Comparison of ENCODE assay signal across 8 cellular contexts in the genomic region with DNA sequence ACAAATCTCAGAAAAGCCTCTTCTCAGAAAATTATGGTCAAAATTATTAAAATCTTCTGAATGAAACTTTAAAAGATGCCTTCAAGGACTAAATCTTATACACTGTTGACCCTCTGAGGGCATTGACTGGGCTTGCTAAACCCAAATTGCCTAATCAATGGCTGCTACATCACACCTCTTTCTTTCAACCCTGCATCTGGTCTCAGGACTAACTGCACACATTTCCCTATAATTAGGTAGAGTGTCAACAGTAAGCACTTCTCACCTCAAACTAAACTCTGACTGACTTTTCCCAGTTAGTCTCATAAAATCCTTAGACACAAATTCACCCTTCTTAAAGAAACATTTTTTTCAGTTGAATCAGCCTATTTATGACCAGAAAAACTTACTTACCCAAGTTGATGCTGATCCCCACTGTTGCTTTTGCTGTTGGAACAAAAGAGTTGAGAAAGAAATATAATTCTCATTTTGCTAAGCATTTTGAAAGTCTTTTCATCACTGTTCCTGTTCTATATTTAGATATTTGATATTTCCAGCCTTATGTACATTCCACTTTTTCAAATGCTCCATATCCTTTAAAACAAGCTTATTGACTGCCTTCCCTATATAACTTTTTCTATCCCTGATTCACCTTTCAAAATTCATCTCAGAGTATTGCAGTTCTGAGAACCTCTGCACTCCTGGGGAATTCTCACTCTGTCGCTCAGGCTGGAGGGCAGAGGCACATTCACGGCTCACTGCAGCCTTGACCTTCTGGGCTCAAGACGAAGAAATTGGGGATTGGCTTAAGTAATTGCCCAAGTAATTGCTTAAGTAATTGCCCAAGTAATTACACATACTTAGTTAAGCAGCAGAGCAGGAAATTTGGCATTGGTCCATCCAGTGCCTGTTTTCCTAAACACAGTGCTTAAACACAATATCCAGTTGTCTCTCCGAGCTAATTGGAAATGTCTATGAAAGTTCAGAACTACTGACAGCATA. TPM values are rescaled to one million over a fixed set of nuclear protein-coding genes. Genes with fewer than 3 reads are reported as not detected.
A peak's percentile ranks its signal among the peaks of the same experiment; 100 is the strongest.
DNase-seq lines count a peak whose midpoint lies in the region; ATAC-seq, FAIRE-seq and TF ChIP-seq lines count a peak whose summit lies in the region.
"Not testable (repeated sequence)": the region's sequence is repeated elsewhere in the genome, so short reads cannot be mapped to it uniquely, and the experiment has no call there.

No MANE protein-coding gene starts in this region.

- H3K9me3 Mint-ChIP-seq in activated CD4-positive, alpha-beta T cell treated with anti-CD3 and anti-CD28 coated beads, Interleukin-2, amount 10 ng/mL, durations not matched to agents 7 days and 5 days: peaks cover 12% of the 10 kb centered on the region
- H3K9me3 Mint-ChIP-seq in activated naive CD8-positive, alpha-beta T cell treated with anti-CD3 and anti-CD28 coated beads, Interleukin-2, amount 10 ng/mL, durations not matched to agents 7 days and 5 days: not testable (repeated sequence)

- H3K36me3 ChIP-seq in BLaER1 treated with 17β-estradiol and CSF1 and Interleukin-3, amounts not matched to agents 10 nM and 100 nM; OCI-LY1 (ENCODE audit: insufficient read depth, low read length); keratinocyte (ENCODE audit: control insufficient read depth in 2 of 2, extremely low read depth in 1 of 2, insufficient read depth in 2 of 2, low read length in 2 of 2): not testable (repeated sequence)

- H3K4me1 ChIP-seq in BLaER1 treated with 17β-estradiol and CSF1 and Interleukin-3, amounts not matched to agents 10 nM and 100 nM: peaks cover 33 to 72% (median 55%) of the 10 kb centered on the region in 10 experiments
- H3K4me1 ChIP-seq in OCI-LY1 (ENCODE audit: insufficient read depth, low read length, severe bottlenecking): peaks cover 71% of the 10 kb centered on the region
- not testable (repeated sequence) for H3K4me1 ChIP-seq in keratinocyte (ENCODE audit: control insufficient read depth, extremely low read depth, insufficient read depth, low read length)

- peaks cover 23% of the 10 kb centered on the region for H3K36me3 Mint-ChIP-seq in activated CD4-positive, alpha-beta T cell treated with anti-CD3 and anti-CD28 coated beads, Interleukin-2, amount 10 ng/mL, durations not matched to agents 7 days and 5 days (ENCODE audit: low read depth)
- H3K36me3 Mint-ChIP-seq in activated naive CD8-positive, alpha-beta T cell treated with anti-CD3 and anti-CD28 coated beads, Interleukin-2, amount 10 ng/mL, durations not matched to agents 7 days and 5 days: peaks cover 15% of the 10 kb centered on the region

- not testable (repeated sequence) for TF ChIP-seq CTCF in OCI-LY1 (IDR thresholded peaks at IDR 0.05; ENCODE audit: low read length); keratinocyte (optimal IDR thresholded peaks at IDR 0.05 in 1 of 3, IDR thresholded peaks at IDR 0.05 in 1 of 3, conservative IDR thresholded peaks at IDR 0.05 in 1 of 3; ENCODE audit: extremely low read depth in 1 of 3, insufficient read depth in 2 of 3, low read length in 3 of 3)

- H3K27me3 ChIP-seq in BLaER1 treated with 17β-estradiol and CSF1 and Interleukin-3, amounts not matched to agents 10 nM and 100 nM; OCI-LY1 (ENCODE audit: insufficient read depth, low read length); keratinocyte (ENCODE audit: control insufficient read depth, extremely low read depth, insufficient read depth, low read length): not testable (repeated sequence)

- CTCF ChIA-PET in activated CD4-positive, alpha-beta T cell treated with anti-CD3 and anti-CD28 coated beads, Interleukin-2, amount 10 ng/mL, durations not matched to agents 7 days and 5 days (lab: Charles Lee): interaction anchor here (0.8 kb wide), 1 partner anchor 77 kb away, joined by 4 read pairs; no protein-coding TSS in a partner anchor

- H2AFZ ChIP-seq in OCI-LY1 (ENCODE audit: low read length) (peak overlapping the region; percentile 67; the same call in 1 of the 2 replicates), keratinocyte (ENCODE audit: control insufficient read depth, low read length) (peak overlapping the region; percentile 8)

- H3K9me2 ChIP-seq in OCI-LY1 (ENCODE audit: low read depth, low read length): not testable (repeated sequence)

- peak overlapping the region; percentile 22 for H3K27ac Mint-ChIP-seq in activated CD4-positive, alpha-beta T cell treated with anti-CD3 and anti-CD28 coated beads, Interleukin-2, amount 10 ng/mL, durations not matched to agents 7 days and 5 days
- H3K27ac Mint-ChIP-seq in activated naive CD8-positive, alpha-beta T cell treated with anti-CD3 and anti-CD28 coated beads, Interleukin-2, amount 10 ng/mL, durations not matched to agents 7 days and 5 days: peak overlapping the region; percentile 95

- dilution Hi-C loops in keratinocyte (cut with MboI; ENCODE audit: extremely low pct_ligation_motif_present, low sequenced_read_pairs): not testable (repeated sequence)

- FAIRE-seq in GM12891 (lab: Jason Lieb, UNC) (peak; percentile 47), keratinocyte (lab: Jason Lieb, UNC) (peak; percentile 63)

- not testable (repeated sequence) for DNase-seq in GM12891 (ENCODE audit: insufficient read length, low spot score); activated CD4-positive, alpha-beta T cell treated with anti-CD3 and anti-CD28 coated beads, Interleukin-2, amount 10 ng/mL, durations not matched to agents 7 days and 5 days; activated naive CD8-positive, alpha-beta T cell treated with anti-CD3 and anti-CD28 coated beads, Interleukin-2, amount 10 ng/mL, durations not matched to agents 7 days and 5 days; keratinocyte (ENCODE audit: low read depth, low spot score)
- DNase-seq in MV-4-11 (lab: John Stamatoyannopoulos, UW): peak; percentile 80
- peak; percentile 1 for DNase-seq in retina

- H3K4me3 ChIP-seq in BLaER1 treated with 17β-estradiol and CSF1 and Interleukin-3, amounts not matched to agents 10 nM and 100 nM; keratinocyte (ENCODE audit: control insufficient read depth in 2 of 3, extremely low read depth in 1 of 3, insufficient read depth in 2 of 3, low read depth in 1 of 3, low read length in 3 of 3): not testable (repeated sequence)
- peak overlapping the region; percentile 92 for H3K4me3 ChIP-seq in OCI-LY1 (ENCODE audit: low read depth, low read length, poor library complexity, severe bottlenecking)

- H3K9ac ChIP-seq in BLaER1 treated with 17β-estradiol and CSF1 and Interleukin-3, amounts not matched to agents 10 nM and 100 nM: peak overlapping the region in 7 of 11 experiments; percentile 32 to 99 (median 97); a peak in 10 of 22 replicates
- H3K9ac ChIP-seq in OCI-LY1 (ENCODE audit: low read length): peak overlapping the region; percentile 96
- not testable (repeated sequence) for H3K9ac ChIP-seq in keratinocyte (ENCODE audit: control insufficient read depth, extremely low read depth, insufficient read depth, low read length)

- H3K4me2 ChIP-seq in BLaER1 treated with 17β-estradiol and CSF1 and Interleukin-3, amounts not matched to agents 10 nM and 100 nM: peak overlapping the region in 10 of 11 experiments; percentile 33 to 97 (median 84); a peak in 20 of 22 replicates
- H3K4me2 ChIP-seq in OCI-LY1 (ENCODE audit: low read length): peak overlapping the region; percentile 72
- H3K4me2 ChIP-seq in keratinocyte (ENCODE audit: control insufficient read depth, extremely low read depth, insufficient read depth, low read depth, low read length): not testable (repeated sequence)

- not testable (repeated sequence) for H3K4me3 Mint-ChIP-seq in activated CD4-positive, alpha-beta T cell treated with anti-CD3 and anti-CD28 coated beads, Interleukin-2, amount 10 ng/mL, durations not matched to agents 7 days and 5 days
- peak overlapping the region; percentile 50 for H3K4me3 Mint-ChIP-seq in activated naive CD8-positive, alpha-beta T cell treated with anti-CD3 and anti-CD28 coated beads, Interleukin-2, amount 10 ng/mL, durations not matched to agents 7 days and 5 days

- H3K79me2 ChIP-seq in OCI-LY1 (ENCODE audit: insufficient read depth, low read length) (peaks cover 28% of the 10 kb centered on the region), keratinocyte (ENCODE audit: control insufficient read depth, insufficient read depth, low read length) (peaks cover 14% of the 10 kb centered on the region)

- H3K27me3 Mint-ChIP-seq in activated CD4-positive, alpha-beta T cell treated with anti-CD3 and anti-CD28 coated beads, Interleukin-2, amount 10 ng/mL, durations not matched to agents 7 days and 5 days; activated naive CD8-positive, alpha-beta T cell treated with anti-CD3 and anti-CD28 coated beads, Interleukin-2, amount 10 ng/mL, durations not matched to agents 7 days and 5 days: not testable (repeated sequence)

- not testable (repeated sequence) for ATAC-seq in activated naive CD8-positive, alpha-beta T cell treated with anti-CD3 and anti-CD28 coated beads, Interleukin-2, amount 10 ng/mL, durations not matched to agents 7 days and 5 days (ENCODE audit: low read depth)

- not testable (repeated sequence) for H3F3A ChIP-seq in OCI-LY1 (ENCODE audit: insufficient read depth, low read length)

- not testable (repeated sequence) for TF ChIP-seq POLR2A in GM12891 (IDR thresholded peaks at IDR 0.05; ENCODE audit: low read depth, low read length)

- H3K27ac ChIP-seq in BLaER1 treated with 17β-estradiol and CSF1 and Interleukin-3, amounts not matched to agents 10 nM and 100 nM: peak overlapping the region in 8 of 11 experiments; percentile 98 to 99 (median 98); a peak in 15 of 22 replicates
- H3K27ac ChIP-seq in OCI-LY1 (ENCODE audit: low read depth, low read length, poor library complexity, severe bottlenecking): peak overlapping the region; percentile 94
- not testable (repeated sequence) for H3K27ac ChIP-seq in keratinocyte (ENCODE audit: control insufficient read depth, insufficient read depth, low read length)

- H4K20me1 ChIP-seq in BLaER1 treated with 17β-estradiol and CSF1 and Interleukin-3, amounts not matched to agents 10 nM and 100 nM: peaks cover 0 to 13% (median 0%) of the 10 kb centered on the region in 11 experiments; a peak in 1 of 22 replicates
- H4K20me1 ChIP-seq in OCI-LY1 (ENCODE audit: insufficient read depth, low read length); keratinocyte (ENCODE audit: control insufficient read depth, extremely low read depth, insufficient read depth, low read length): not testable (repeated sequence)

- H3K9me3 ChIP-seq in BLaER1 treated with 17β-estradiol and CSF1 and Interleukin-3, amounts not matched to agents 10 nM and 100 nM (replicated peaks in 1 of 11): peaks cover 0 to 16% (median 9%) of the 10 kb centered on the region in 11 experiments; a peak in 16 of 22 replicates
- not testable (repeated sequence) for H3K9me3 ChIP-seq in OCI-LY1 (ENCODE audit: low read length); keratinocyte (ENCODE audit: control insufficient read depth, low read depth, low read length)

- peaks cover 73% of the 10 kb centered on the region for H3K4me1 Mint-ChIP-seq in activated CD4-positive, alpha-beta T cell treated with anti-CD3 and anti-CD28 coated beads, Interleukin-2, amount 10 ng/mL, durations not matched to agents 7 days and 5 days
- H3K4me1 Mint-ChIP-seq in activated naive CD8-positive, alpha-beta T cell treated with anti-CD3 and anti-CD28 coated beads, Interleukin-2, amount 10 ng/mL, durations not matched to agents 7 days and 5 days: peaks cover 48% of the 10 kb centered on the region

- not testable (repeated sequence) for H3K9me1 ChIP-seq in keratinocyte (ENCODE audit: control insufficient read depth, extremely low read depth, insufficient read depth, low read length)

- POLR2A ChIA-PET in activated CD4-positive, alpha-beta T cell treated with anti-CD3 and anti-CD28 coated beads, Interleukin-2, amount 10 ng/mL, durations not matched to agents 7 days and 5 days (lab: Charles Lee): not testable (repeated sequence)
- POLR2A ChIA-PET in activated naive CD8-positive, alpha-beta T cell treated with anti-CD3 and anti-CD28 coated beads, Interleukin-2, amount 10 ng/mL, durations not matched to agents 7 days and 5 days (lab: Charles Lee): interaction anchor here (2.3 kb wide), 2 partner anchors 224 to 309 kb away, joined by 9 to 34 read pairs; a partner anchor contains a TSS

RNA-seq across cellular contexts. Expression of a gene that starts 1.8 kb away (rescaled TPM):
- polyA plus RNA-seq in GM12891 (2012; ENCODE audit: low read depth, missing spikeins): 17.0 TPM
- total RNA-seq in activated CD4-positive, alpha-beta T cell treated with anti-CD3 and anti-CD28 coated beads, Interleukin-2, amount 10 ng/mL, durations not matched to agents 7 days and 5 days: 100 to 1,000 TPM; 137 to 143 TPM
- 100 to 1,000 TPM; 188 to 203 TPM for total RNA-seq in activated naive CD8-positive, alpha-beta T cell treated with anti-CD3 and anti-CD28 coated beads, Interleukin-2, amount 10 ng/mL, durations not matched to agents 7 days and 5 days
- 41.6 to 68.8 TPM (median 45.6 TPM) in 3 replicates for polyA plus RNA-seq in keratinocyte
- polyA plus RNA-seq in keratinocyte (2011; ENCODE audit: low read depth): 53.4 TPM
- 30.9 and 64.9 TPM in 2 replicates for polyA plus RNA-seq in keratinocyte (2011; cell fraction: cytosol; rRNA removed)
- polyA plus RNA-seq in keratinocyte (2011; cell fraction: nucleus; rRNA removed): 41.1 and 52.3 TPM in 2 replicates
- polyA plus RNA-seq in keratinocyte (2012; ENCODE audit: low replicate concordance): 22.6 and 43.4 TPM in 2 replicates
- 9.5 to 58.6 TPM (median 22.2 TPM) in 3 replicates for polyA minus RNA-seq in keratinocyte
- 50.6 TPM for polyA minus RNA-seq in keratinocyte (2011; cell fraction: cytosol; rRNA and poly(A)+ RNA removed)
- 29.0 and 46.0 TPM in 2 replicates for polyA minus RNA-seq in keratinocyte (2011; cell fraction: nucleus; rRNA and poly(A)+ RNA removed)
